17 cellular contexts compared by ENCODE assay signal in the genomic region with DNA sequence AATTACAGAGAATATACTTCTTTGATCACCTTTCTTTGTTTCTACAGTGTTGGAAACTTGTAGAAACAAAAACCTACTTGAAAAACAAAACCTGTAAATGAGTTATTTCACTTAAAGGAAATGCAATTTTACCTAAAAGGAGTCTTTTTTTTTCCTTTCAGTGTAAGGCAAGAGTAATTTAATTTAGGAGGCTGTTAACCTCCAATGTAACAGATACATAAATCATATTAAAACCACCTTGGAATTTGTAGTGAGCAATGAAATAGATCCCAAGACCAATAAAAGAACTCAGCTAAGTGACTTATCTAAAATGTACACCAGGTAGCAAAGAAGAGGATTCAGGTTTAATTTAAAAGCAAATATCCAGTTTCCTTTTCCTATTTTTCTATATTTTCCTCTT.
DNase-seq lines count a peak whose midpoint lies in the region; ATAC-seq and TF ChIP-seq lines count a peak whose summit lies in the region.
"Had no signal": no experiment of that assay in that cellular context is flagged by ENCODE, and none has a peak within 500 bp of the region (broad histone marks: within the 10 kb centered on the region; RNA-seq: fewer than 3 reads in every experiment).

No MANE protein-coding gene starts in this region.

- CTCF ChIA-PET in SK-N-SH (lab: Yijun Ruan, JAX) = no interaction called here

- no peak overlapping the region for H3K9ac ChIP-seq in SK-N-SH

- POLR2A ChIA-PET in SK-N-SH (lab: Yijun Ruan, JAX) = no interaction called here

- peaks cover 0 to 2% of the 10 kb centered on the region in 2 experiments; a peak in 2 of 4 replicates for H3K4me1 ChIP-seq in SK-N-SH (ENCODE audit: control insufficient read depth in 1 of 2, insufficient read depth in 2 of 2, low read depth in 1 of 2, low read length in 1 of 2)
- H3K4me1 ChIP-seq: A549, Caco-2 had no signal

- H3K27ac ChIP-seq in SK-N-SH (ENCODE audit: low read depth in 2 of 2, low read length in 1 of 2) = no peak overlapping the region
- H3K27ac ChIP-seq: 22Rv1, A549, C4-2B had no signal

- peak overlapping the region in 4 of 6 donors; percentile 32 to 90 (median 84) for H3K27ac Mint-ChIP-seq in naive B cell
- H3K27ac Mint-ChIP-seq: CD4-positive, alpha-beta T cell had no signal

- no peaks in the 10 kb centered on the region for H3K36me3 ChIP-seq in SK-N-SH (replicated peaks in 1 of 2; ENCODE audit: control insufficient read depth in 1 of 2, insufficient read depth in 2 of 2, low read length in 1 of 2)

- H3K27me3 Mint-ChIP-seq in naive B cell = no peaks in the 10 kb centered on the region
- H3K27me3 Mint-ChIP-seq: CD4-positive, alpha-beta T cell; IgD-negative memory B cell had no signal

- no peak for TF ChIP-seq RAD21 in SK-N-SH (IDR thresholded peaks at IDR 0.05; ENCODE audit: low read length)

- no peak overlapping the region for H3K4me3 Mint-ChIP-seq in naive B cell
- H3K4me3 Mint-ChIP-seq: CD4-positive, alpha-beta T cell had no signal

- H3K4me3 ChIP-seq in SK-N-SH (ENCODE audit: low read depth in 2 of 2, low read length in 1 of 2) = no peak overlapping the region
- H3K4me3 ChIP-seq: A549 had no signal

- H4K20me1 ChIP-seq in SK-N-SH (ENCODE audit: insufficient read depth) = no peaks in the 10 kb centered on the region

- ATAC-seq in SK-N-SH treated with all-trans-retinoic acid at 6 μM for 48 hours (no peak), naive B cell (ENCODE audit: low read depth in 2 of 2) (no peak), HG02970 (IDR thresholded peaks at IDR 0.05; ENCODE audit: low FRiP score, unreplicated experiment) (no peak)
- ATAC-seq: A549, HepG2 had no signal

- H3K79me2 ChIP-seq in SK-N-SH (ENCODE audit: insufficient read depth) = no peaks in the 10 kb centered on the region

- H3K9me3 Mint-ChIP-seq in naive B cell = peaks cover 7 to 32% (median 12%) of the 10 kb centered on the region in 7 donors
- H3K9me3 Mint-ChIP-seq: CD4-positive, alpha-beta T cell had no signal

- H3K9me2 ChIP-seq in SK-N-SH = no peaks in the 10 kb centered on the region; the same call in 1 of the 2 replicates

- no peak overlapping the region for H2AFZ ChIP-seq in SK-N-SH (ENCODE audit: low read depth)

- TF ChIP-seq CTCF in SK-N-SH (IDR thresholded peaks at IDR 0.05) = no peak

- TF ChIP-seq EP300 in SK-N-SH (IDR thresholded peaks at IDR 0.05; ENCODE audit: borderline replicate concordance in 1 of 2, low read depth in 1 of 2, low read length in 1 of 2) = no peak

- H3F3A ChIP-seq in SK-N-SH (replicated peaks; ENCODE audit: insufficient read depth) = no peaks in the 10 kb centered on the region

- no peaks in the 10 kb centered on the region for H3K27me3 ChIP-seq in SK-N-SH (ENCODE audit: insufficient read depth)

- DNase-seq in SK-N-SH (no peak), SK-N-DZ (ENCODE audit: low spot score) (peak; percentile 40), naive B cell (no peak), GM19240 (ENCODE audit: insufficient read length, low spot score) (no peak), SIG-M5 treated with dmso at 0.1 percent for 504 hours (lab: John Stamatoyannopoulos, UW; ENCODE audit: unreplicated experiment) (no peak)
- DNase-seq: AML-193; Caco-2; CD4-positive, alpha-beta T cell; HCEC 1CT; KBM-7 had no signal

- H3K36me3 Mint-ChIP-seq in naive B cell = peaks cover 8 to 13% of the 10 kb centered on the region in 2 donors
- H3K36me3 Mint-ChIP-seq: IgD-negative memory B cell had no signal

- H3K9me3 ChIP-seq in SK-N-SH = no peaks in the 10 kb centered on the region
- H3K9me3 ChIP-seq: A549, Caco-2 had no signal

- peaks cover 24 to 49% (median 30%) of the 10 kb centered on the region in 3 donors for H3K4me1 Mint-ChIP-seq in naive B cell

- H3K4me2 ChIP-seq in SK-N-SH = no peak overlapping the region
- H3K4me2 ChIP-seq: A549 had no signal

TF ChIP-seq in SK-N-SH treated with all-trans-retinoic acid at 6 μM for 48 hours, 23 proteins besides CTCF, POLR2A, EP300 and RAD21:
- TF ChIP-seq ISL1 (CRISPR knock-in tag; IDR thresholded peaks at IDR 0.05) (peak; percentile 78), PPARA (CRISPR knock-in tag; IDR thresholded peaks at IDR 0.05; ENCODE audit: borderline replicate concordance) (no peak)

TF ChIP-seq in SK-N-SH, 30 proteins besides CTCF, POLR2A, EP300 and RAD21:
- TF ChIP-seq NRF1 (IDR thresholded peaks at IDR 0.05; ENCODE audit: low read depth, low read length) = no peak
- TF ChIP-seq SIN3A (IDR thresholded peaks at IDR 0.05; ENCODE audit: borderline replicate concordance, low read depth, low read length) = no peak
